Comparison of ENCODE assay signal across 9 cellular contexts in genomic region chr2:231613655-231614558, GRCh38. TPM values are rescaled to one million over a fixed set of nuclear protein-coding genes. Genes with fewer than 3 reads are reported as not detected.
A peak's percentile ranks its signal among the peaks of the same experiment; 100 is the strongest.
DNase-seq lines count a peak whose midpoint lies in the region; ATAC-seq and TF ChIP-seq lines count a peak whose summit lies in the region.
"Had no signal": no experiment of that assay in that cellular context is flagged by ENCODE, and none has a peak within 500 bp of the region (broad histone marks: within the 10 kb centered on the region; RNA-seq: fewer than 3 reads in every experiment).

No MANE protein-coding gene starts in this region.

- peak overlapping the region; percentile 87 to 93 (median 88) for H3K27ac ChIP-seq in Peyer's patch

- no peaks in the 10 kb centered on the region for H3K27me3 ChIP-seq in Peyer's patch

- in situ Hi-C loops in Caki2 (cut with HindIII; ENCODE audit: low pct_unique_long_range_greater_than_20kb, low sequenced_read_pairs), result no loop called here

- peak; percentile 17 to 38 for TF ChIP-seq POLR2A in Peyer's patch (IDR thresholded peaks at IDR 0.05)

- peaks cover 0 to 55% (median 17%) of the 10 kb centered on the region in 4 donors for H3K4me1 ChIP-seq in Peyer's patch

- peak; percentile 72 for ATAC-seq in GM19455 (IDR thresholded peaks at IDR 0.05; ENCODE audit: unreplicated experiment)
- ATAC-seq in HG03565 (IDR thresholded peaks at IDR 0.05; ENCODE audit: unreplicated experiment), result peak; percentile 55

- H3K36me3 ChIP-seq in Peyer's patch, result no peaks in the 10 kb centered on the region

- H3K9me3 Mint-ChIP-seq in nephron, result no peaks in the 10 kb centered on the region
- H3K9me3 Mint-ChIP-seq in stimulated activated naive CD8-positive, alpha-beta T cell treated with anti-CD3 and anti-CD28 coated beads, Interleukin-15, Interleukin-2, amounts not matched to agents 100 ng/mL and 50 ng/mL, for 24 hours, result no peaks in the 10 kb centered on the region

- H3K4me3 Mint-ChIP-seq in nephron, result peak overlapping the region; percentile 79 to 90 (median 86)
- H3K4me3 Mint-ChIP-seq in stimulated activated naive CD8-positive, alpha-beta T cell treated with anti-CD3 and anti-CD28 coated beads, Interleukin-15, Interleukin-2, amounts not matched to agents 100 ng/mL and 50 ng/mL, for 24 hours, result peak overlapping the region; percentile 85

- H3K36me3 Mint-ChIP-seq in nephron (ENCODE audit: low read depth), result no peaks in the 10 kb centered on the region
- no peaks in the 10 kb centered on the region for H3K36me3 Mint-ChIP-seq in stimulated activated naive CD8-positive, alpha-beta T cell treated with anti-CD3 and anti-CD28 coated beads, Interleukin-15, Interleukin-2, amounts not matched to agents 100 ng/mL and 50 ng/mL, for 24 hours (ENCODE audit: low read depth)

- H3K9me3 ChIP-seq in Peyer's patch, result no peaks in the 10 kb centered on the region

- TF ChIP-seq CTCF in Peyer's patch (IDR thresholded peaks at IDR 0.05) (peak in 5 of 6 experiments; percentile 9 to 44 (median 33)), fibroblast of pulmonary artery (IDR thresholded peaks at IDR 0.05; ENCODE audit: low read length, missing control alignments) (no peak), nephron (IDR thresholded peaks at IDR 0.05; ENCODE audit: unreplicated experiment in 3 of 3) (peak; percentile 23 to 43 (median 35))

- peaks cover 30% of the 10 kb centered on the region for H3K4me1 Mint-ChIP-seq in nephron
- peaks cover 65% of the 10 kb centered on the region for H3K4me1 Mint-ChIP-seq in stimulated activated naive CD8-positive, alpha-beta T cell treated with anti-CD3 and anti-CD28 coated beads, Interleukin-15, Interleukin-2, amounts not matched to agents 100 ng/mL and 50 ng/mL, for 24 hours (ENCODE audit: low read depth)

- DNase-seq in Caki2 (ENCODE audit: low read depth) (peak; percentile 96), Peyer's patch (peak; percentile 86 to 91 (median 90)), fibroblast of pulmonary artery (ENCODE audit: low read depth) (peak; percentile 82)
- DNase-seq in activated T-helper 9 cell treated with anti-CD3 and anti-CD28 coated beads, Interleukin-2, amount 50 U/mL, for 16 hours (ENCODE audit: low read depth), result peak; percentile 70

- no peaks in the 10 kb centered on the region for H3K27me3 Mint-ChIP-seq in nephron (ENCODE audit: low read depth)
- H3K27me3 Mint-ChIP-seq in stimulated activated naive CD8-positive, alpha-beta T cell treated with anti-CD3 and anti-CD28 coated beads, Interleukin-15, Interleukin-2, amounts not matched to agents 100 ng/mL and 50 ng/mL, for 24 hours, result no peaks in the 10 kb centered on the region

- peak overlapping the region; percentile 43 to 61 (median 53) for H3K4me3 ChIP-seq in Peyer's patch
- peak overlapping the region; percentile 37 for H3K4me3 ChIP-seq in fibroblast of pulmonary artery (replicated peaks; ENCODE audit: low read depth, low read length)

- H3K27ac Mint-ChIP-seq in nephron, result peak overlapping the region; percentile 95 to 97 (median 97)
- peak overlapping the region; percentile 100 for H3K27ac Mint-ChIP-seq in stimulated activated naive CD8-positive, alpha-beta T cell treated with anti-CD3 and anti-CD28 coated beads, Interleukin-15, Interleukin-2, amounts not matched to agents 100 ng/mL and 50 ng/mL, for 24 hours

RNA-seq across cellular contexts. Expression of gene TEX44, which starts 21.2 kb away (rescaled TPM):
- not detected in 2 replicates for total RNA-seq in Caki2 (2014; rRNA removed; shearing (Covaris generic); ENCODE audit: low replicate concordance)
- not detected for total RNA-seq in Peyer's patch
- total RNA-seq: subcutaneous adipose tissue had no signal

Comparison
In these comparisons a context has a peak if more than half of its experiments do, and no peak if none do; other contexts are left out.
1. Peak in every context shown above with its lines: DNase-seq, ATAC-seq, H3K4me3 ChIP-seq and H3K27ac ChIP-seq.